8 cellular contexts compared by ENCODE assay signal in genomic region chr6:36666726-36667591, GRCh38. TPM values are rescaled to one million over a fixed set of nuclear protein-coding genes. Genes with fewer than 3 reads are reported as not detected.
A peak's percentile ranks its signal among the peaks of the same experiment; 100 is the strongest.
DNase-seq lines count a peak whose midpoint lies in the region; ATAC-seq, FAIRE-seq and TF ChIP-seq lines count a peak whose summit lies in the region.

No MANE protein-coding gene starts in this region.

- H3K27ac ChIP-seq in Karpas-422 (ENCODE audit: low read length) = peak overlapping the region; percentile 55; the same call in 1 of the 2 replicates
- no peak overlapping the region for H3K27ac ChIP-seq in naive thymus-derived CD4-positive, alpha-beta T cell (ENCODE audit: low read depth, low read length)
- no peak overlapping the region for H3K27ac ChIP-seq in CD4-positive, alpha-beta T cell (ENCODE audit: low read depth, low read length)

- H3K27me3 ChIP-seq in Karpas-422 (ENCODE audit: low read length) = no peaks in the 10 kb centered on the region
- H3K27me3 ChIP-seq in naive thymus-derived CD4-positive, alpha-beta T cell (ENCODE audit: control insufficient read depth in 2 of 2, insufficient read depth in 2 of 2, low read length in 2 of 2) = no peaks in the 10 kb centered on the region
- no peaks in the 10 kb centered on the region for H3K27me3 ChIP-seq in CD4-positive, alpha-beta T cell (ENCODE audit: control insufficient read depth, insufficient read depth, low read length)

- peak overlapping the region; percentile 66 for H3K4me2 ChIP-seq in Karpas-422 (ENCODE audit: low read depth, low read length, poor library complexity, severe bottlenecking)

- H3K36me3 Mint-ChIP-seq in naive thymus-derived CD4-positive, alpha-beta T cell = no peaks in the 10 kb centered on the region
- no peaks in the 10 kb centered on the region for H3K36me3 Mint-ChIP-seq in CD4-positive, alpha-beta T cell (ENCODE audit: low read depth)

- H3K4me3 ChIP-seq in Karpas-422 (ENCODE audit: low read length) = peak overlapping the region; percentile 32
- H3K4me3 ChIP-seq in naive thymus-derived CD4-positive, alpha-beta T cell (ENCODE audit: low read length) = no peak overlapping the region

- H3K4me1 ChIP-seq in Karpas-422 (ENCODE audit: low read length) = peaks cover 71% of the 10 kb centered on the region
- H3K4me1 ChIP-seq in naive thymus-derived CD4-positive, alpha-beta T cell (ENCODE audit: control insufficient read depth in 2 of 2, insufficient read depth in 2 of 2, low read length in 2 of 2) = peaks cover 0 to 16% of the 10 kb centered on the region in 2 donors

- FAIRE-seq in RCC 7860 (lab: Jason Lieb, UNC) = peak; percentile 90

- CTCF ChIA-PET in naive thymus-derived CD4-positive, alpha-beta T cell (lab: Charles Lee) = interaction anchor here (0.7 kb wide), 1 partner anchor 92 kb away, joined by 4 read pairs; no protein-coding TSS in a partner anchor
- CTCF ChIA-PET in CD4-positive, alpha-beta T cell (lab: Charles Lee) = interaction anchor here (1.3 kb wide), 1 partner anchor 11 kb away, joined by 3 read pairs; the partner anchor contains the start of gene CDKN1A

- no peak for TF ChIP-seq CTCF in CD4-positive, alpha-beta T cell (IDR thresholded peaks at IDR 0.05)

- no peaks in the 10 kb centered on the region for H4K20me1 ChIP-seq in Karpas-422 (ENCODE audit: insufficient read depth, low read depth, low read length)

- peak overlapping the region in 1 of 9 donors; percentile 23 for H3K27ac Mint-ChIP-seq in naive thymus-derived CD4-positive, alpha-beta T cell
- H3K27ac Mint-ChIP-seq in CD4-positive, alpha-beta T cell = no peak overlapping the region

- peak overlapping the region; percentile 43 for H3K9ac ChIP-seq in Karpas-422 (ENCODE audit: low read length)

- no peaks in the 10 kb centered on the region for H3K79me2 ChIP-seq in Karpas-422 (ENCODE audit: low read length)

- intact Hi-C loops in naive thymus-derived CD4-positive, alpha-beta T cell (cut with micrococcal nuclease) = no loop called here
- intact Hi-C loops in CD4-positive, alpha-beta T cell (cut with DNase I, micrococcal nuclease) = no loop called here

- H3K4me1 Mint-ChIP-seq in naive thymus-derived CD4-positive, alpha-beta T cell = peaks cover 0 to 24% (median 16%) of the 10 kb centered on the region in 7 donors
- peaks cover 3% of the 10 kb centered on the region for H3K4me1 Mint-ChIP-seq in CD4-positive, alpha-beta T cell (ENCODE audit: low read depth)

- DNase-seq in G401 (ENCODE audit: low spot score) (peak; percentile 34), Karpas-422 (peak; percentile 77), RCC 7860 (ENCODE audit: low spot score) (peak; percentile 89)
- no peak for DNase-seq in naive thymus-derived CD4-positive, alpha-beta T cell
- no peak for DNase-seq in activated effector memory CD4-positive, alpha-beta T cell treated with anti-CD3 and anti-CD28 coated beads, Interleukin-2, amount 50 U/mL, for 16 hours
- no peak for DNase-seq in CD4-positive, alpha-beta T cell

- peak; percentile 76 for ATAC-seq in GM21786 (IDR thresholded peaks at IDR 0.05; ENCODE audit: unreplicated experiment)
- ATAC-seq in esophagus mucosa = peak; percentile 78
- peak; percentile 56 for ATAC-seq in naive thymus-derived CD4-positive, alpha-beta T cell
- no peak for ATAC-seq in CD4-positive, alpha-beta T cell (ENCODE audit: poor library complexity)

- no peaks in the 10 kb centered on the region for H3K9me3 ChIP-seq in Karpas-422 (ENCODE audit: low read length)
- H3K9me3 ChIP-seq in naive thymus-derived CD4-positive, alpha-beta T cell (ENCODE audit: control insufficient read depth in 2 of 3, low read length in 3 of 3) = no peaks in the 10 kb centered on the region
- H3K9me3 ChIP-seq in CD4-positive, alpha-beta T cell (ENCODE audit: control insufficient read depth, low read length) = no peaks in the 10 kb centered on the region

- H3K4me3 Mint-ChIP-seq in naive thymus-derived CD4-positive, alpha-beta T cell = no peak overlapping the region
- no peak overlapping the region for H3K4me3 Mint-ChIP-seq in CD4-positive, alpha-beta T cell

- POLR2A ChIA-PET in naive thymus-derived CD4-positive, alpha-beta T cell (lab: Charles Lee) = interaction anchor here (0.6 kb wide), 1 partner anchor 16 kb away, joined by 3 read pairs; no protein-coding TSS in a partner anchor
- POLR2A ChIA-PET in CD4-positive, alpha-beta T cell (lab: Charles Lee) = no interaction called here

- H3K27me3 Mint-ChIP-seq in naive thymus-derived CD4-positive, alpha-beta T cell = peaks cover 0 to 6% (median 0%) of the 10 kb centered on the region in 5 donors
- H3K27me3 Mint-ChIP-seq in CD4-positive, alpha-beta T cell = no peaks in the 10 kb centered on the region

- H2AFZ ChIP-seq in Karpas-422 (ENCODE audit: low read length) = 0 out of 2 replicates have a peak overlapping the region, but pooled peaks have one; percentile 19

- no peaks in the 10 kb centered on the region for H3K9me2 ChIP-seq in Karpas-422 (replicated peaks; ENCODE audit: insufficient read depth, low read length)

- in situ Hi-C loops in G401 (cut with HindIII; ENCODE audit: low sequenced_read_pairs) = no loop called here

- peaks cover 0 to 1% (median 0%) of the 10 kb centered on the region in 11 donors for H3K9me3 Mint-ChIP-seq in naive thymus-derived CD4-positive, alpha-beta T cell
- no peaks in the 10 kb centered on the region for H3K9me3 Mint-ChIP-seq in CD4-positive, alpha-beta T cell

- no peaks in the 10 kb centered on the region for H3K36me3 ChIP-seq in Karpas-422 (ENCODE audit: insufficient read depth, low read length)
- no peaks in the 10 kb centered on the region for H3K36me3 ChIP-seq in naive thymus-derived CD4-positive, alpha-beta T cell (ENCODE audit: control insufficient read depth in 2 of 3, insufficient read depth in 3 of 3, low read length in 3 of 3)

RNA-seq across cellular contexts. Expression of gene CDKN1A, which starts 11.6 kb away (rescaled TPM):
- 105 and 117 TPM in 2 replicates for total RNA-seq in G401 (2014; rRNA removed; shearing (Covaris generic))
- total RNA-seq in Karpas-422 (2014; rRNA removed; shearing (Covaris generic); ENCODE audit: low replicate concordance) = 4.5 and 6.8 TPM in 2 replicates
- 145 TPM for total RNA-seq in esophagus mucosa
- total RNA-seq in naive thymus-derived CD4-positive, alpha-beta T cell = 100 to 1,000 TPM in 2 of 5 experiments, 10 to 100 TPM in 1, 1 to 10 TPM in 2; 1.5 to 156 (median 53.6) TPM
- under 1 TPM; 0.08 to 0.19 TPM for polyA plus RNA-seq in naive thymus-derived CD4-positive, alpha-beta T cell
- total RNA-seq in CD4-positive, alpha-beta T cell = 10 to 100 TPM; 98.3 to 98.6 TPM

RNA-seq across cellular contexts. Expression of gene RAB44, which starts 30.7 kb away (rescaled TPM):
- total RNA-seq in G401 (2014; rRNA removed; shearing (Covaris generic)) = 0.06 TPM in 1 of 2 replicates, not detected in the other
- not detected in 2 replicates for total RNA-seq in Karpas-422 (2014; rRNA removed; shearing (Covaris generic); ENCODE audit: low replicate concordance)
- 0.36 TPM for total RNA-seq in esophagus mucosa
- total RNA-seq in naive thymus-derived CD4-positive, alpha-beta T cell = 10 to 100 TPM in 1 of 5 experiments, 1 to 10 TPM in 1, under 1 TPM in 1, not detected in 2; 0.07 to 10.1 (median 1.8) TPM
- not detected for polyA plus RNA-seq in naive thymus-derived CD4-positive, alpha-beta T cell
- total RNA-seq in CD4-positive, alpha-beta T cell = under 1 TPM; 0.22 TPM

Comparison
In these comparisons a context has a peak if more than half of its experiments do, and no peak if none do; other contexts are left out.
1. DNase-seq: peak in G401 (single experiment), Karpas-422 (single experiment) and RCC 7860 (single experiment); none in naive thymus-derived CD4-positive, alpha-beta T cell (0 of 9), activated effector memory CD4-positive, alpha-beta T cell treated with anti-CD3 and anti-CD28 coated beads, Interleukin-2, amount 50 U/mL, for 16 hours (single experiment) and CD4-positive, alpha-beta T cell (0 of 10).